Comparison of ENCODE assay signal across 29 cellular contexts in genomic region chr20:53422039-53422438, GRCh38.
"Had no signal": no experiment of that assay in that cellular context is flagged by ENCODE, and none has a peak within 500 bp of the region (broad histone marks: within the 10 kb centered on the region; RNA-seq: fewer than 3 reads in every experiment).

No MANE protein-coding gene starts in this region.

- H3K36me3 Mint-ChIP-seq: stimulated activated effector memory CD8-positive, alpha-beta T cell treated with anti-CD3 and anti-CD28 coated beads, Interleukin-12 subunit alpha, Interleukin-12 subunit beta, amount 100 ng/mL, for 72 hours; stimulated activated memory B cell treated with anti-CD40 and anti-IgM and Interleukin-4, amounts not matched to agents 10 μg/mL and 1 μg/mL and 100 μg/mL, for 72 hours; stimulated activated naive B cell treated with anti-CD40 and anti-IgM and Interleukin-4, amounts not matched to agents 10 μg/mL and 1 μg/mL and 100 μg/mL, for 72 hours had no signal

- H3K9me3 Mint-ChIP-seq: stimulated activated naive CD8-positive, alpha-beta T cell treated with anti-CD3 and anti-CD28 coated beads, Interleukin-15, Interleukin-2, amounts not matched to agents 100 ng/mL and 50 ng/mL, for 24 hours had no signal

- H3K27ac ChIP-seq: stomach, suprapubic skin, testis, thoracic aorta, thyroid gland, tibial artery, tibial nerve, transverse colon, upper lobe of left lung, upper lobe of right lung, uterus, vagina had no signal

- ATAC-seq: stimulated activated effector memory CD8-positive, alpha-beta T cell treated with anti-CD3 and anti-CD28 coated beads, Interleukin-12 subunit alpha, Interleukin-12 subunit beta, amount 100 ng/mL, for 72 hours; stimulated activated memory B cell treated with anti-CD40 and anti-IgM and Interleukin-4, amounts not matched to agents 10 μg/mL and 1 μg/mL and 100 μg/mL, for 72 hours; stimulated activated naive B cell treated with anti-CD40 and anti-IgM and Interleukin-4, amounts not matched to agents 10 μg/mL and 1 μg/mL and 100 μg/mL, for 72 hours; stimulated activated naive CD8-positive, alpha-beta T cell treated with anti-CD3 and anti-CD28 coated beads, Interleukin-15, amount 100 ng/mL, for 72 hours; stimulated activated naive CD8-positive, alpha-beta T cell treated with anti-CD3 and anti-CD28 coated beads, Interleukin-15, Interleukin-2, amounts not matched to agents 100 U/mL and 50 U/mL, for 24 hours; upper lobe of right lung had no signal

- H3K36me3 ChIP-seq: stomach, suprapubic skin, thoracic aorta, thyroid gland, tibial artery, tibial nerve, transverse colon, upper lobe of left lung, upper lobe of right lung, uterus, vagina had no signal

- H3K4me1 Mint-ChIP-seq: stimulated activated effector memory CD8-positive, alpha-beta T cell treated with anti-CD3 and anti-CD28 coated beads, Interleukin-12 subunit alpha, Interleukin-12 subunit beta, amount 100 ng/mL, for 72 hours; stimulated activated memory B cell treated with anti-CD40 and anti-IgM and Interleukin-4, amounts not matched to agents 10 μg/mL and 1 μg/mL and 100 μg/mL, for 72 hours; stimulated activated naive B cell treated with anti-CD40 and anti-IgM and Interleukin-4, amounts not matched to agents 10 μg/mL and 1 μg/mL and 100 μg/mL, for 72 hours had no signal

- H3K4me3 ChIP-seq: stomach, suprapubic skin, testis, thoracic aorta, thyroid gland, tibial artery, tibial nerve, transverse colon, upper lobe of left lung, upper lobe of right lung, uterus, vagina had no signal

- H3K27me3 ChIP-seq: stomach, suprapubic skin, testis, thyroid gland, tibial artery, tibial nerve, transverse colon, upper lobe of left lung, upper lobe of right lung, uterus, vagina had no signal

- FAIRE-seq: urothelium cell line had no signal

- DNase-seq: stimulated activated CD4-positive, alpha-beta T cell treated with anti-CD3 and anti-CD28 coated beads, Interleukin-2, amount 100 ng/mL, for 48 hours; stimulated activated CD4-positive, alpha-beta T cell treated with anti-CD3 and anti-CD28 coated beads, Interleukin-4, amount 100 ng/mL, for 1 hour; stimulated activated CD4-positive, alpha-beta T cell treated with anti-CD3 and anti-CD28 coated beads, Interleukin-4, amount 100 ng/mL, for 24 hours; stimulated activated CD4-positive, alpha-beta T cell treated with anti-CD3 and anti-CD28 coated beads, Interleukin-4, amount 100 ng/mL, for 4 hours; stimulated activated CD8-positive, alpha-beta memory T cell treated with anti-CD3 and anti-CD28 coated beads, Interleukin-4, amount 100 ng/mL, for 48 hours; stimulated activated naive B cell treated with anti-CD40 and anti-IgM and Interleukin-4, amounts not matched to agents 10 μg/mL and 1 μg/mL and 100 μg/mL, for 72 hours; stimulated activated naive CD4-positive, alpha-beta T cell; stimulated activated naive CD4-positive, alpha-beta T cell treated with Interleukin-2 at 50 U/mL for 16 hours; stimulated activated naive CD8-positive, alpha-beta T cell treated with anti-CD3 and anti-CD28 coated beads, Interleukin-15, amount 100 ng/mL, for 72 hours; stimulated activated naive CD8-positive, alpha-beta T cell treated with anti-CD3 and anti-CD28 coated beads, Interleukin-15, Interleukin-2, amounts not matched to agents 100 U/mL and 50 U/mL, for 24 hours; stomach; substantia nigra; testis; thyroid gland; tibial artery; transverse colon; trophoblast cell; upper lobe of left lung; upper lobe of right lung; uterus had no signal

- H3K27ac Mint-ChIP-seq: stimulated activated effector memory CD8-positive, alpha-beta T cell treated with anti-CD3 and anti-CD28 coated beads, Interleukin-12 subunit alpha, Interleukin-12 subunit beta, amount 100 ng/mL, for 72 hours; stimulated activated memory B cell treated with anti-CD40 and anti-IgM and Interleukin-4, amounts not matched to agents 10 μg/mL and 1 μg/mL and 100 μg/mL, for 72 hours; stimulated activated naive B cell treated with anti-CD40 and anti-IgM and Interleukin-4, amounts not matched to agents 10 μg/mL and 1 μg/mL and 100 μg/mL, for 72 hours; stimulated activated naive CD8-positive, alpha-beta T cell treated with anti-CD3 and anti-CD28 coated beads, Interleukin-15, amount 100 ng/mL, for 72 hours; stimulated activated naive CD8-positive, alpha-beta T cell treated with anti-CD3 and anti-CD28 coated beads, Interleukin-15, Interleukin-2, amounts not matched to agents 100 ng/mL and 50 ng/mL, for 24 hours; type B pancreatic cell had no signal

- H3K4me3 Mint-ChIP-seq: stimulated activated effector memory CD8-positive, alpha-beta T cell treated with anti-CD3 and anti-CD28 coated beads, Interleukin-12 subunit alpha, Interleukin-12 subunit beta, amount 100 ng/mL, for 72 hours; stimulated activated memory B cell treated with anti-CD40 and anti-IgM and Interleukin-4, amounts not matched to agents 10 μg/mL and 1 μg/mL and 100 μg/mL, for 72 hours; stimulated activated naive B cell treated with anti-CD40 and anti-IgM and Interleukin-4, amounts not matched to agents 10 μg/mL and 1 μg/mL and 100 μg/mL, for 72 hours; stimulated activated naive CD8-positive, alpha-beta T cell treated with anti-CD3 and anti-CD28 coated beads, Interleukin-15, amount 100 ng/mL, for 72 hours; stimulated activated naive CD8-positive, alpha-beta T cell treated with anti-CD3 and anti-CD28 coated beads, Interleukin-15, Interleukin-2, amounts not matched to agents 100 ng/mL and 50 ng/mL, for 24 hours; type B pancreatic cell had no signal

- H3K27me3 Mint-ChIP-seq: stimulated activated naive CD8-positive, alpha-beta T cell treated with anti-CD3 and anti-CD28 coated beads, Interleukin-15, amount 100 ng/mL, for 72 hours; type B pancreatic cell had no signal

- H3K9me3 ChIP-seq: suprapubic skin, testis, thoracic aorta, thyroid gland, tibial artery, transverse colon, upper lobe of left lung, upper lobe of right lung, uterus, vagina had no signal

- H3K4me1 ChIP-seq: stomach, suprapubic skin, testis, thyroid gland, tibial artery, tibial nerve, transverse colon, upper lobe of left lung, upper lobe of right lung, uterus, vagina had no signal
